ENCODE assay signal across 12 cellular contexts in genomic region chr1:193540511-193540910, GRCh38.
DNase-seq lines count a peak whose midpoint lies in the region; ATAC-seq and TF ChIP-seq lines count a peak whose summit lies in the region.
"Had no signal": no experiment of that assay in that cellular context is flagged by ENCODE, and none has a peak within 500 bp of the region (broad histone marks: within the 10 kb centered on the region; RNA-seq: fewer than 3 reads in every experiment).

No MANE protein-coding gene starts in this region.

- no peak overlapping the region for H3K4me3 ChIP-seq in endodermal cell (ENCODE audit: low read length)
- H3K4me3 ChIP-seq in right cardiac atrium (ENCODE audit: low read length), result no peak overlapping the region
- no peak overlapping the region for H3K4me3 ChIP-seq in right atrium auricular region
- H3K4me3 ChIP-seq: gastroesophageal sphincter, thoracic aorta had no signal

- H3K27me3 ChIP-seq in endodermal cell (ENCODE audit: control insufficient read depth, insufficient read depth, low read length, poor library complexity, severe bottlenecking) (no peaks in the 10 kb centered on the region), right cardiac atrium (ENCODE audit: control insufficient read depth, insufficient read depth) (no peaks in the 10 kb centered on the region), right atrium auricular region (no peaks in the 10 kb centered on the region)
- H3K27me3 ChIP-seq: gastroesophageal sphincter had no signal

- peaks cover 36% of the 10 kb centered on the region for H3K4me1 Mint-ChIP-seq in endodermal cell

- no peaks in the 10 kb centered on the region for H3K36me3 ChIP-seq in endodermal cell (ENCODE audit: control insufficient read depth, insufficient read depth, low read length)
- no peaks in the 10 kb centered on the region for H3K36me3 ChIP-seq in right atrium auricular region
- H3K36me3 ChIP-seq: gastroesophageal sphincter, thoracic aorta had no signal

- no peaks in the 10 kb centered on the region for H3K9me3 ChIP-seq in endodermal cell (ENCODE audit: control insufficient read depth, low read length)
- H3K9me3 ChIP-seq in right cardiac atrium (ENCODE audit: control insufficient read depth, low read length), result no peaks in the 10 kb centered on the region
- H3K9me3 ChIP-seq in right atrium auricular region, result no peaks in the 10 kb centered on the region
- H3K9me3 ChIP-seq: gastroesophageal sphincter, thoracic aorta had no signal

- H3K36me3 Mint-ChIP-seq in endodermal cell (ENCODE audit: low read depth), result no peaks in the 10 kb centered on the region

- TF ChIP-seq CTCF in endodermal cell (conservative IDR thresholded peaks at IDR 0.05) (no peak), right atrium auricular region (IDR thresholded peaks at IDR 0.05) (no peak)

- H3K4me3 Mint-ChIP-seq in endodermal cell, result no peak overlapping the region

- no peaks in the 10 kb centered on the region for H3K9me3 Mint-ChIP-seq in endodermal cell

- H3K4me1 ChIP-seq in endodermal cell (ENCODE audit: control insufficient read depth, insufficient read depth, low read length) (peaks cover 10% of the 10 kb centered on the region), right cardiac atrium (ENCODE audit: control insufficient read depth, insufficient read depth, low read length) (no peaks in the 10 kb centered on the region), right atrium auricular region (no peaks in the 10 kb centered on the region)
- H3K4me1 ChIP-seq: gastroesophageal sphincter had no signal

- peak; percentile 6 for ATAC-seq in GM18907 (IDR thresholded peaks at IDR 0.05; ENCODE audit: unreplicated experiment)
- ATAC-seq in GM21576 (IDR thresholded peaks at IDR 0.05; ENCODE audit: unreplicated experiment), result peak; percentile 1
- peak; percentile 1 for ATAC-seq in HG03521 (IDR thresholded peaks at IDR 0.05; ENCODE audit: unreplicated experiment)
- ATAC-seq in right cardiac atrium, result no peak
- ATAC-seq in left colon, result no peak
- ATAC-seq: gastroesophageal sphincter had no signal

- H3K27ac Mint-ChIP-seq in endodermal cell, result peak overlapping the region; percentile 33

- no peak overlapping the region for H3K27ac ChIP-seq in endodermal cell (ENCODE audit: low read depth, low read length)
- H3K27ac ChIP-seq in right cardiac atrium (ENCODE audit: low read length), result no peak overlapping the region
- no peak overlapping the region for H3K27ac ChIP-seq in right atrium auricular region
- H3K27ac ChIP-seq: gastroesophageal sphincter, thoracic aorta had no signal

- intact Hi-C loops in right cardiac atrium (cut with DNase I) (no loop called here), left colon (cut with DNase I, micrococcal nuclease) (no loop called here)

- H3K9ac ChIP-seq in endodermal cell (ENCODE audit: extremely low read depth, low read length, poor library complexity, severe bottlenecking), result no peak overlapping the region

- DNase-seq in endodermal cell (no peak), right cardiac atrium (no peak), left colon (no peak), right atrium auricular region (ENCODE audit: low spot score) (no peak), SHP77 treated with DMSO at 0.1 percent for 48 hours (lab: John Stamatoyannopoulos, UW) (no peak)
- DNase-seq: activated CD4-positive, alpha-beta T cell treated with anti-CD3 and anti-CD28 coated beads, Interleukin-2, amount 50 U/mL, for 1 hour; NCI-H69 had no signal

- H3K27me3 Mint-ChIP-seq in endodermal cell (ENCODE audit: insufficient read depth), result no peaks in the 10 kb centered on the region

Comparison
In these comparisons a context has a peak if more than half of its experiments do, and no peak if none do; other contexts are left out.
1. ATAC-seq: peak in GM18907 (single experiment), GM21576 (single experiment) and HG03521 (single experiment); none in right cardiac atrium (0 of 2) and left colon (single experiment).